21 cellular contexts compared by ENCODE assay signal in the genomic region with DNA sequence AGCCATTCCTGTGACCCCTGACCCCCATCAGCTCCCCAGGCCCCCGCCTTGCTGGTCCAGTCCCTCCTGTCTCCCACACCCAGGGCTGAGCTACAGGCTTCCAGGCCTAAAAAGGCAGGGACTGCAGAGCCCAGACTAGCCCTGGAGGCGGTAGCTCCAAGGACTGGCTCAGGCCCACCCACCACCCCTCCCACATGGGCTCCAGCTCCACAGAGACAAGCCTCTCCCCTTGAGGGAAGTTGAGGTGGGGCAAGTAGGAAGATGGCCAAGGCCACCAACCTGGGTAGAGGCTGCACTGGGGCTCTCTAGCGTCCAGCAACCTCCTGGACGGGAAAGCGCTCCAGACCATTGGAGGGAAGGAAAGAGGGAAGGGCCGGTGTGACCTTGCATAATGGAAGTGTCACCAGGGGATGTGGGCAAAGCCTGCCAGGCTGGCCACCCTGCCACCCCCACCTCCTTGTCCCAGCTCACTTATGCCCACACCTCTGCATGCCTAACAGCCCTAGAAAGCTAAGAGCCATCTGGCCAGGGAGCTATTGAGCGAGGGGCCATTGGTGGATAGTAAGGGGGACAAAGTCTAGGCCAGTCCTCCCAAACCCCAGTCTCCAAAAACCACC.
DNase-seq lines count a peak whose midpoint lies in the region; ATAC-seq, FAIRE-seq and TF ChIP-seq lines count a peak whose summit lies in the region.
"Had no signal": no experiment of that assay in that cellular context is flagged by ENCODE, and none has a peak within 500 bp of the region (broad histone marks: within the 10 kb centered on the region; RNA-seq: fewer than 3 reads in every experiment).

No MANE protein-coding gene starts in this region.

- CTCF ChIA-PET in SK-N-SH (lab: Yijun Ruan, JAX) (interaction anchor here (1.0 to 14.7 kb wide), 4 partner anchors 15 to 95 kb away, joined by 3 to 129 read pairs (median 3); no protein-coding TSS in a partner anchor), HepG2 (lab: Yijun Ruan, JAX; ENCODE audit: low intra/inter-chr PET ratio, low total read pairs) (no interaction called here)

- H2AFZ ChIP-seq in SK-N-SH (ENCODE audit: low read depth) (no peak overlapping the region), HepG2 (ENCODE audit: low read length) (no peak overlapping the region)

- peaks cover 31% of the 10 kb centered on the region for H3F3A ChIP-seq in SK-N-SH (replicated peaks; ENCODE audit: insufficient read depth)

- peak overlapping the region; percentile 19; the same call in 1 of the 2 replicates for H3K4me2 ChIP-seq in SK-N-SH
- H3K4me2 ChIP-seq in HepG2 (ENCODE audit: low read depth, low read length) = peak overlapping the region; percentile 98; the same call in 1 of the 2 replicates

- no peaks in the 10 kb centered on the region for H3K9me2 ChIP-seq in SK-N-SH

- no peak overlapping the region for H3K4me3 ChIP-seq in SK-N-SH (ENCODE audit: low read depth in 2 of 2, low read length in 1 of 2)
- peak overlapping the region in 2 of 3 experiments; percentile 11 to 92; a peak in 2 of 6 replicates for H3K4me3 ChIP-seq in HepG2 (replicated peaks in 1 of 3; ENCODE audit: insufficient read depth in 1 of 3, low read depth in 2 of 3, low read length in 3 of 3)
- H3K4me3 ChIP-seq in sigmoid colon = peak overlapping the region; percentile 56 to 85 (median 80)
- peak overlapping the region; percentile 59 to 88 for H3K4me3 ChIP-seq in uterus
- H3K4me3 ChIP-seq: BLaER1 treated with 17β-estradiol and CSF1 and Interleukin-3, amounts not matched to agents 10 nM and 100 nM; SJCRH30 had no signal

- peaks cover 96% of the 10 kb centered on the region for H3K79me2 ChIP-seq in SK-N-SH (ENCODE audit: insufficient read depth)
- H3K79me2 ChIP-seq in HepG2 (ENCODE audit: insufficient read depth, low read length) = peaks cover 31% of the 10 kb centered on the region

- H3K27ac ChIP-seq in SK-N-SH (ENCODE audit: low read depth in 2 of 2, low read length in 1 of 2) (peak overlapping the region in 1 of 2 experiments; percentile 23; a peak in 1 of 4 replicates), HepG2 (ENCODE audit: extremely low read length, insufficient read depth, low read length) (no peak overlapping the region), sigmoid colon (peak overlapping the region; percentile 94 to 98 (median 98)), uterus (peak overlapping the region; percentile 92 to 97)
- H3K27ac ChIP-seq: 22Rv1; BLaER1 treated with 17β-estradiol and CSF1 and Interleukin-3, amounts not matched to agents 10 nM and 100 nM; SJCRH30 had no signal

- TF ChIP-seq POLR2A in HepG2 (IDR thresholded peaks at IDR 0.05; ENCODE audit: insufficient read depth in 1 of 2, low read depth in 2 of 2, low read length in 2 of 2) = no peak
- TF ChIP-seq POLR2A in sigmoid colon (IDR thresholded peaks at IDR 0.05) = peak; percentile 59 to 80
- TF ChIP-seq POLR2A in uterus (IDR thresholded peaks at IDR 0.05) = peak; percentile 28 to 34

- TF ChIP-seq RAD21 in SK-N-SH (IDR thresholded peaks at IDR 0.05; ENCODE audit: low read length) = no peak
- TF ChIP-seq RAD21 in HepG2 (CRISPR knock-in tag; IDR thresholded peaks at IDR 0.05) = no peak

- H3K4me1 ChIP-seq in SK-N-SH (ENCODE audit: control insufficient read depth in 1 of 2, insufficient read depth in 2 of 2, low read depth in 1 of 2, low read length in 1 of 2) (peaks cover 46 to 96% of the 10 kb centered on the region in 2 experiments), HepG2 (ENCODE audit: insufficient read depth, low read length) (peaks cover 97% of the 10 kb centered on the region), sigmoid colon (peaks cover 0 to 90% (median 60%) of the 10 kb centered on the region in 4 donors), uterus (no peaks in the 10 kb centered on the region)
- H3K4me1 ChIP-seq: SJCRH30 had no signal

- no peak for ATAC-seq in SK-N-SH treated with all-trans-retinoic acid at 6 μM for 48 hours
- ATAC-seq in HepG2 = no peak
- ATAC-seq: activated CD4-positive, alpha-beta T cell treated with anti-CD3 and anti-CD28 coated beads for 36 hours; effector memory CD8-positive, alpha-beta T cell had no signal

- H4K20me1 ChIP-seq in SK-N-SH (ENCODE audit: insufficient read depth) (peaks cover 51% of the 10 kb centered on the region), HepG2 (ENCODE audit: insufficient read depth, low read length) (peaks cover 59% of the 10 kb centered on the region; the same call in 1 of the 2 replicates)

- TF ChIP-seq CTCF in SK-N-SH (IDR thresholded peaks at IDR 0.05) (no peak), HepG2 (CRISPR knock-in tag; IDR thresholded peaks at IDR 0.05) (no peak), sigmoid colon (IDR thresholded peaks at IDR 0.05) (no peak), uterus (IDR thresholded peaks at IDR 0.05) (no peak)

- WGBS in SK-N-SH (ENCODE audit: low lambda C conversion rate) = 100% methylated on average over 6 of the region's 7 CpGs
- 90% methylated on average over 6 of the region's 7 CpGs for WGBS in HepG2 (ENCODE audit: low lambda C conversion rate)
- WGBS in sigmoid colon, 2 donors = 83 to 88% methylated on average over 7 of the region's 7 CpGs

- H3K36me3 ChIP-seq in SK-N-SH (replicated peaks in 1 of 2; ENCODE audit: control insufficient read depth in 1 of 2, insufficient read depth in 2 of 2, low read length in 1 of 2) (no peaks in the 10 kb centered on the region), HepG2 (replicated peaks in 1 of 2; ENCODE audit: control insufficient read depth in 1 of 2, insufficient read depth in 2 of 2, low read length in 2 of 2) (no peaks in the 10 kb centered on the region; a peak in 1 of 5 replicates), sigmoid colon (peaks cover 0 to 8% (median 0%) of the 10 kb centered on the region in 4 donors), uterus (no peaks in the 10 kb centered on the region)
- H3K36me3 ChIP-seq: SJCRH30 had no signal

- DNase-seq in SK-N-SH (no peak), HepG2 (ENCODE audit: low spot score) (no peak), sigmoid colon (peak; percentile 92), uterus (peak in 1 of 2 donors; percentile 72), DMS 273 treated with DMSO at 0.1 percent for 48 hours (lab: John Stamatoyannopoulos, UW) (no peak), C1 segment of cervical spinal cord (lab: John Stamatoyannopoulos, UW) (no peak)
- DNase-seq in stimulated activated CD4-positive, alpha-beta T cell treated with anti-CD3 and anti-CD28 coated beads, Interleukin-4, amount 100 ng/mL, for 1 hour = no peak
- DNase-seq: activated CD4-positive, alpha-beta T cell treated with anti-CD3 and anti-CD28 coated beads for 36 hours; activated naive CD4-positive, alpha-beta T cell treated with anti-CD3 and anti-CD28 coated beads for 36 hours; DND-41; effector memory CD8-positive, alpha-beta T cell; Karpas-422; NCI-H1417 treated with DMSO at 0.1 percent for 48 hours; NCI-H345; SJCRH30; stimulated activated naive CD4-positive, alpha-beta T cell treated with Interleukin-2 at 50 U/mL for 16 hours; T1000 had no signal

- in situ Hi-C loops in HepG2 (cut with HindIII; ENCODE audit: extremely low pct_ligation_motif_present, low pct_unique_long_range_greater_than_20kb) = no loop called here

- no peak overlapping the region for H3K9ac ChIP-seq in SK-N-SH
- no peak overlapping the region for H3K9ac ChIP-seq in HepG2 (ENCODE audit: insufficient read depth, low read depth, low read length)
- H3K9ac ChIP-seq: BLaER1 treated with 17β-estradiol and CSF1 and Interleukin-3, amounts not matched to agents 10 nM and 100 nM had no signal

- H3K9me3 ChIP-seq in SK-N-SH = no peaks in the 10 kb centered on the region
- H3K9me3 ChIP-seq in HepG2 (ENCODE audit: low read length) = no peaks in the 10 kb centered on the region
- no peaks in the 10 kb centered on the region for H3K9me3 ChIP-seq in sigmoid colon
- no peaks in the 10 kb centered on the region for H3K9me3 ChIP-seq in uterus
- H3K9me3 ChIP-seq: BLaER1 treated with 17β-estradiol and CSF1 and Interleukin-3, amounts not matched to agents 10 nM and 100 nM; SJCRH30 had no signal

- intact Hi-C loops in HepG2 (cut with micrococcal nuclease; ENCODE audit: unreplicated experiment) (loop anchor here (5.0 kb wide), 1 partner anchor 37 kb away; no protein-coding TSS in a partner anchor), sigmoid colon (cut with DNase I) (loop anchor here (2.0 kb wide), 1 partner anchor 37 kb away; no protein-coding TSS in a partner anchor), uterus (cut with DNase I; ENCODE audit: low total_unique reads) (loop anchor here (5.0 to 10.0 kb wide), 2 partner anchors 37 to 55 kb away; no protein-coding TSS in a partner anchor)

- no peak for TF ChIP-seq EP300 in SK-N-SH (IDR thresholded peaks at IDR 0.05; ENCODE audit: borderline replicate concordance in 1 of 2, low read depth in 1 of 2, low read length in 1 of 2)
- no peak for TF ChIP-seq EP300 in HepG2 (IDR thresholded peaks at IDR 0.05; ENCODE audit: low read depth in 2 of 2, low read length in 2 of 2)
- no peak for TF ChIP-seq EP300 in HepG2 (CRISPR knock-in tag; IDR thresholded peaks at IDR 0.05; ENCODE audit: borderline replicate concordance)
- TF ChIP-seq EP300 in sigmoid colon (IDR thresholded peaks at IDR 0.05) = no peak

- BruUV-seq in HepG2 (replicated peaks; lab: Mats Ljungman, UMichigan) = no TSS peak

- H3K27me3 ChIP-seq in SK-N-SH (ENCODE audit: insufficient read depth) = no peaks in the 10 kb centered on the region
- H3K27me3 ChIP-seq in HepG2 (ENCODE audit: control insufficient read depth in 1 of 2, insufficient read depth in 2 of 2, low read length in 2 of 2) = peaks cover 0 to 11% of the 10 kb centered on the region in 2 experiments; a peak in 2 of 5 replicates
- no peaks in the 10 kb centered on the region for H3K27me3 ChIP-seq in sigmoid colon
- H3K27me3 ChIP-seq in uterus = no peaks in the 10 kb centered on the region
- H3K27me3 ChIP-seq: BLaER1 treated with 17β-estradiol and CSF1 and Interleukin-3, amounts not matched to agents 10 nM and 100 nM had no signal

- POLR2A ChIA-PET in SK-N-SH (lab: Yijun Ruan, JAX) = no interaction called here
- POLR2A ChIA-PET in HepG2 (lab: Yijun Ruan, JAX) = no interaction called here

- FAIRE-seq in HepG2 (lab: Jason Lieb, UNC) = no peak
- FAIRE-seq: bronchial epithelial cell had no signal

TF ChIP-seq in SK-N-SH, 30 proteins besides CTCF, POLR2A, EP300 and RAD21 (continues in another document):
- TF ChIP-seq GATA2 (CRISPR knock-in tag; IDR thresholded peaks at IDR 0.05) (no peak), FOSL2 (IDR thresholded peaks at IDR 0.05; ENCODE audit: borderline replicate concordance, low read depth) (no peak), FOXM1 (IDR thresholded peaks at IDR 0.05; ENCODE audit: low read depth) (no peak), SMC3 (IDR thresholded peaks at IDR 0.05; ENCODE audit: low read depth, low read length) (no peak)

TF ChIP-seq in HepG2, 621 proteins besides CTCF, POLR2A, EP300 and RAD21 (continues in another document):
- TF ChIP-seq ZNF343 (CRISPR knock-in tag; IDR thresholded peaks at IDR 0.05) (no peak), DNMT1 (CRISPR knock-in tag; IDR thresholded peaks at IDR 0.05) (no peak), PHB2 (IDR thresholded peaks at IDR 0.05; ENCODE audit: partially characterized antibody) (no peak), MEIS1 (CRISPR knock-in tag; IDR thresholded peaks at IDR 0.05; ENCODE audit: borderline replicate concordance) (no peak), ZNF382 (CRISPR knock-in tag; IDR thresholded peaks at IDR 0.05; ENCODE audit: borderline replicate concordance) (no peak), MED1 (CRISPR knock-in tag; IDR thresholded peaks at IDR 0.05) (no peak), ZNF781 (CRISPR knock-in tag; IDR thresholded peaks at IDR 0.05; ENCODE audit: borderline replicate concordance, not compliant biosample characterization) (no peak)

Comparison
In these comparisons a context has a peak if more than half of its experiments do, and no peak if none do; other contexts are left out.
1. H3K4me3 ChIP-seq: peak in HepG2 (2 of 3), sigmoid colon (4 of 4) and uterus (2 of 2); none in SK-N-SH (0 of 2).
2. POLR2A ChIP-seq: peak in sigmoid colon (2 of 2) and uterus (2 of 2); none in HepG2 (0 of 2).